ENCODE assay signal across 20 cellular contexts in genomic region chr14:105072892-105073719, GRCh38. TPM values are rescaled to one million over a fixed set of nuclear protein-coding genes. Genes with fewer than 3 reads are reported as not detected.
DNase-seq lines count a peak whose midpoint lies in the region; ATAC-seq and TF ChIP-seq lines count a peak whose summit lies in the region.
"Had no signal": no experiment of that assay in that cellular context is flagged by ENCODE, and none has a peak within 500 bp of the region (broad histone marks: within the 10 kb centered on the region; RNA-seq: fewer than 3 reads in every experiment).

No MANE protein-coding gene starts in this region.

- no peaks in the 10 kb centered on the region for H3K9me3 ChIP-seq in IMR-90 (ENCODE audit: control insufficient read depth, insufficient read depth, low read length)
- H3K9me3 ChIP-seq in thyroid gland = no peaks in the 10 kb centered on the region
- H3K9me3 ChIP-seq in SK-N-SH = no peaks in the 10 kb centered on the region

- H4K20me1 ChIP-seq in IMR-90 (ENCODE audit: insufficient read depth, low read length) = no peaks in the 10 kb centered on the region
- H4K20me1 ChIP-seq in SK-N-SH (ENCODE audit: insufficient read depth) = no peaks in the 10 kb centered on the region

- H3K14ac ChIP-seq in IMR-90 (replicated peaks; ENCODE audit: low read depth, low read length) = no peak overlapping the region

- no peak overlapping the region for H4K91ac ChIP-seq in IMR-90 (ENCODE audit: insufficient read depth, low read depth, low read length)

- no peak overlapping the region for H3K4ac ChIP-seq in IMR-90 (ENCODE audit: low read depth, low read length)

- H3K4me1 Mint-ChIP-seq in activated CD8-positive, alpha-beta T cell treated with anti-CD3 and anti-CD28 coated beads, Interleukin-2, amount 10 ng/mL, durations not matched to agents 7 days and 5 days (ENCODE audit: low read depth) = peaks cover 67% of the 10 kb centered on the region
- H3K4me1 Mint-ChIP-seq in activated CD8-positive, alpha-beta T cell treated with anti-CD3 and anti-CD28 coated beads for 36 hours (ENCODE audit: low read depth) = peaks cover 52% of the 10 kb centered on the region
- peaks cover 58 to 68% (median 62%) of the 10 kb centered on the region in 3 donors for H3K4me1 Mint-ChIP-seq in naive B cell

- dilution Hi-C loops in IMR-90 (cut with HindIII; ENCODE audit: low sequenced_read_pairs, unreplicated experiment) = no loop called here

- no peak overlapping the region for H3K27ac ChIP-seq in IMR-90 (ENCODE audit: insufficient read depth, low read length)
- peak overlapping the region; percentile 33 to 82 (median 74) for H3K27ac ChIP-seq in thyroid gland
- H3K27ac ChIP-seq in SK-N-SH (ENCODE audit: low read depth in 2 of 2, low read length in 1 of 2) = no peak overlapping the region

- H3K36me3 ChIP-seq in IMR-90 (ENCODE audit: control insufficient read depth, insufficient read depth, low read length) = no peaks in the 10 kb centered on the region
- H3K36me3 ChIP-seq in thyroid gland = no peaks in the 10 kb centered on the region
- no peaks in the 10 kb centered on the region for H3K36me3 ChIP-seq in SK-N-SH (replicated peaks in 1 of 2; ENCODE audit: control insufficient read depth in 1 of 2, insufficient read depth in 2 of 2, low read length in 1 of 2)

- H3K4me1 ChIP-seq in IMR-90 (ENCODE audit: control insufficient read depth, insufficient read depth, low read length) (peaks cover 4% of the 10 kb centered on the region; the same call in 1 of the 2 replicates), thyroid gland (peaks cover 18 to 66% of the 10 kb centered on the region in 2 donors), SK-N-SH (ENCODE audit: control insufficient read depth in 1 of 2, insufficient read depth in 2 of 2, low read depth in 1 of 2, low read length in 1 of 2) (peaks cover 0 to 5% of the 10 kb centered on the region in 2 experiments; a peak in 1 of 4 replicates)

- WGBS in IMR-90 (ENCODE audit: extremely low coverage in 2 of 2, insufficient read length in 1 of 2), 2 experiments = 62% methylated on average over 7 of the region's 18 CpGs; no CpG with 5 or more reads in 1 of the 2 experiments
- 58 to 70% methylated on average over 12 to 17 of the region's 18 CpGs for WGBS in thyroid gland, 2 donors
- WGBS in SK-N-SH (ENCODE audit: low lambda C conversion rate) = 57% methylated on average over 15 of the region's 18 CpGs

- H3K9me2 ChIP-seq in SK-N-SH = no peaks in the 10 kb centered on the region

- TF ChIP-seq POLR2A in IMR-90 (IDR thresholded peaks at IDR 0.05; ENCODE audit: low read depth, low read length) (no peak), thyroid gland (IDR thresholded peaks at IDR 0.05) (no peak)

- H3K9me1 ChIP-seq in IMR-90 (ENCODE audit: insufficient read depth, low read length) = 0 out of 2 replicates have a peak, but pooled peaks cover 3% of the 10 kb centered on the region

- no peak overlapping the region for H2BK15ac ChIP-seq in IMR-90 (ENCODE audit: low read depth, low read length)

- H3K9me3 Mint-ChIP-seq in activated CD8-positive, alpha-beta T cell treated with anti-CD3 and anti-CD28 coated beads, Interleukin-2, amount 10 ng/mL, durations not matched to agents 7 days and 5 days (ENCODE audit: insufficient read depth) = no peaks in the 10 kb centered on the region
- no peaks in the 10 kb centered on the region for H3K9me3 Mint-ChIP-seq in activated CD8-positive, alpha-beta T cell treated with anti-CD3 and anti-CD28 coated beads for 36 hours
- no peaks in the 10 kb centered on the region for H3K9me3 Mint-ChIP-seq in naive B cell

- no peak overlapping the region for H2BK20ac ChIP-seq in IMR-90 (ENCODE audit: low read depth, low read length)

- no peak for TF ChIP-seq EP300 in SK-N-SH (IDR thresholded peaks at IDR 0.05; ENCODE audit: borderline replicate concordance in 1 of 2, low read depth in 1 of 2, low read length in 1 of 2)

- H4K5ac ChIP-seq in IMR-90 (ENCODE audit: low read depth, low read length) = no peak overlapping the region

- H2BK5ac ChIP-seq in IMR-90 (ENCODE audit: low read depth, low read length, poor library complexity, severe bottlenecking) = no peak overlapping the region

- H3K23ac ChIP-seq in IMR-90 (ENCODE audit: low read depth, low read length) = no peak overlapping the region

- H3K4me3 Mint-ChIP-seq in activated CD8-positive, alpha-beta T cell treated with anti-CD3 and anti-CD28 coated beads, Interleukin-2, amount 10 ng/mL, durations not matched to agents 7 days and 5 days = no peak overlapping the region
- no peak overlapping the region for H3K4me3 Mint-ChIP-seq in activated CD8-positive, alpha-beta T cell treated with anti-CD3 and anti-CD28 coated beads for 36 hours
- H3K4me3 Mint-ChIP-seq in naive B cell = no peak overlapping the region

- no peak for DNase-seq in activated CD8-positive, alpha-beta T cell treated with anti-CD3 and anti-CD28 coated beads, Interleukin-2, amount 10 ng/mL, durations not matched to agents 7 days and 5 days
- DNase-seq in activated CD8-positive, alpha-beta T cell treated with anti-CD3 and anti-CD28 coated beads for 36 hours = no peak
- DNase-seq in IMR-90 = no peak
- no peak for DNase-seq in naive B cell
- DNase-seq in thyroid gland = no peak
- DNase-seq in SK-N-SH = no peak
- DNase-seq in NCI-H524 treated with DMSO at 0.1 percent for 48 hours (lab: John Stamatoyannopoulos, UW) = no peak
- no peak for DNase-seq in NCI-H2227 treated with DMSO at 0.1 percent for 48 hours (lab: John Stamatoyannopoulos, UW)
- DNase-seq: C1 segment of cervical spinal cord, DMS 273 treated with DMSO at 0.1 percent for 48 hours, GDM1, HCEC 1CT, NCI-H1417, NCI-H2029, NCI-H446 treated with DMSO at 0.1 percent for 48 hours, NCI-H774 had no signal

- H2AK5ac ChIP-seq in IMR-90 (ENCODE audit: low read depth, low read length) = no peak overlapping the region

- no peak for TF ChIP-seq CTCF in activated CD8-positive, alpha-beta T cell treated with anti-CD3 and anti-CD28 coated beads for 36 hours (IDR thresholded peaks at IDR 0.05)
- TF ChIP-seq CTCF in IMR-90 (conservative IDR thresholded peaks at IDR 0.05; ENCODE audit: low read depth, low read length) (no peak), thyroid gland (IDR thresholded peaks at IDR 0.05) (no peak), SK-N-SH (IDR thresholded peaks at IDR 0.05) (no peak)

- H3K56ac ChIP-seq in IMR-90 (ENCODE audit: extremely low read depth, insufficient read depth, low read length) = no peak overlapping the region

- H3K4me2 ChIP-seq in IMR-90 (ENCODE audit: low read depth, low read length) = no peak overlapping the region
- H3K4me2 ChIP-seq in SK-N-SH = no peak overlapping the region

- no peak overlapping the region for H4K8ac ChIP-seq in IMR-90 (ENCODE audit: low read depth in 2 of 2, low read length in 2 of 2)

- peaks cover 8% of the 10 kb centered on the region for H3K27me3 Mint-ChIP-seq in activated CD8-positive, alpha-beta T cell treated with anti-CD3 and anti-CD28 coated beads, Interleukin-2, amount 10 ng/mL, durations not matched to agents 7 days and 5 days (ENCODE audit: low read depth)
- H3K27me3 Mint-ChIP-seq in activated CD8-positive, alpha-beta T cell treated with anti-CD3 and anti-CD28 coated beads for 36 hours = no peaks in the 10 kb centered on the region
- no peaks in the 10 kb centered on the region for H3K27me3 Mint-ChIP-seq in naive B cell

- H2AFZ ChIP-seq in IMR-90 (replicated peaks; ENCODE audit: low read length, poor library complexity) (no peak overlapping the region), SK-N-SH (ENCODE audit: low read depth) (no peak overlapping the region)

- no peak overlapping the region for H3K9ac ChIP-seq in IMR-90 (ENCODE audit: low read depth, low read length)
- H3K9ac ChIP-seq in SK-N-SH = no peak overlapping the region

- H3K79me1 ChIP-seq in IMR-90 (ENCODE audit: low read depth in 1 of 2, low read length in 2 of 2) = no peaks in the 10 kb centered on the region

- ATAC-seq in activated CD8-positive, alpha-beta T cell treated with anti-CD3 and anti-CD28 coated beads, Interleukin-2, amount 10 ng/mL, durations not matched to agents 7 days and 5 days = no peak
- no peak for ATAC-seq in activated CD8-positive, alpha-beta T cell treated with anti-CD3 and anti-CD28 coated beads for 36 hours
- no peak for ATAC-seq in IMR-90 (ENCODE audit: low read depth)
- no peak for ATAC-seq in naive B cell (ENCODE audit: low read depth in 2 of 2)
- ATAC-seq: GM12878, K562, Panc1, Right ventricle myocardium inferior had no signal

- BruUV-seq in IMR-90 (replicated peaks; lab: Mats Ljungman, UMichigan) = no TSS peak

- H3K36me3 Mint-ChIP-seq in activated CD8-positive, alpha-beta T cell treated with anti-CD3 and anti-CD28 coated beads, Interleukin-2, amount 10 ng/mL, durations not matched to agents 7 days and 5 days (ENCODE audit: low read depth) = no peaks in the 10 kb centered on the region
- no peaks in the 10 kb centered on the region for H3K36me3 Mint-ChIP-seq in activated CD8-positive, alpha-beta T cell treated with anti-CD3 and anti-CD28 coated beads for 36 hours (ENCODE audit: low read depth)
- H3K36me3 Mint-ChIP-seq in naive B cell = no peaks in the 10 kb centered on the region

- TF ChIP-seq RAD21 in IMR-90 (IDR thresholded peaks at IDR 0.05; ENCODE audit: low read length) = no peak
- TF ChIP-seq RAD21 in SK-N-SH (IDR thresholded peaks at IDR 0.05; ENCODE audit: low read length) = no peak

- no peaks in the 10 kb centered on the region for H3K79me2 ChIP-seq in SK-N-SH (ENCODE audit: insufficient read depth)

- peak overlapping the region; percentile 20 for H3K27ac Mint-ChIP-seq in activated CD8-positive, alpha-beta T cell treated with anti-CD3 and anti-CD28 coated beads, Interleukin-2, amount 10 ng/mL, durations not matched to agents 7 days and 5 days
- no peak overlapping the region for H3K27ac Mint-ChIP-seq in activated CD8-positive, alpha-beta T cell treated with anti-CD3 and anti-CD28 coated beads for 36 hours
- H3K27ac Mint-ChIP-seq in naive B cell = peak overlapping the region in 5 of 6 donors; percentile 41 to 99 (median 70)

- CTCF ChIA-PET in activated CD8-positive, alpha-beta T cell treated with anti-CD3 and anti-CD28 coated beads, Interleukin-2, amount 10 ng/mL, durations not matched to agents 7 days and 5 days (lab: Charles Lee) = interaction anchor here (1.1 to 8.6 kb wide), 3 partner anchors 13 to 97 kb away, joined by 3 to 97 read pairs (median 3); no protein-coding TSS in a partner anchor
- CTCF ChIA-PET in activated CD8-positive, alpha-beta T cell treated with anti-CD3 and anti-CD28 coated beads for 36 hours (lab: Charles Lee) = interaction anchor here (0.8 to 6.5 kb wide), 5 partner anchors 9 to 97 kb away, joined by 3 to 39 read pairs (median 5); no protein-coding TSS in a partner anchor
- CTCF ChIA-PET in IMR-90 (lab: Yijun Ruan, JAX) = no interaction called here
- CTCF ChIA-PET in SK-N-SH (lab: Yijun Ruan, JAX) = interaction anchor here (1.2 to 6.1 kb wide), 5 partner anchors 13 to 177 kb away, joined by 5 to 42 read pairs (median 12); no protein-coding TSS in a partner anchor

- H2AK9ac ChIP-seq in IMR-90 (replicated peaks; ENCODE audit: low read depth, low read length, poor library complexity) = peak overlapping the region; percentile 1

- POLR2A ChIA-PET in activated CD8-positive, alpha-beta T cell treated with anti-CD3 and anti-CD28 coated beads, Interleukin-2, amount 10 ng/mL, durations not matched to agents 7 days and 5 days (lab: Charles Lee) = interaction anchor here (1.3 to 6.0 kb wide), 3 partner anchors 8 to 228 kb away, joined by 4 to 66 read pairs (median 4); partner anchors contain the start of genes BRF1 and GPR132
- POLR2A ChIA-PET in activated CD8-positive, alpha-beta T cell treated with anti-CD3 and anti-CD28 coated beads for 36 hours (lab: Charles Lee) = interaction anchor here (0.7 to 4.6 kb wide), 5 partner anchors 8 to 20 kb away, joined by 3 to 32 read pairs (median 10); partner anchors contain the start of gene GPR132
- POLR2A ChIA-PET in IMR-90 (lab: Charles Lee; ENCODE audit: unreplicated experiment) = no interaction called here
- POLR2A ChIA-PET in SK-N-SH (lab: Yijun Ruan, JAX) = interaction anchor here (0.5 kb wide), 1 partner anchor 496 kb away, joined by 3 read pairs; no protein-coding TSS in a partner anchor

- no peak overlapping the region for H2BK120ac ChIP-seq in IMR-90 (ENCODE audit: low read depth, low read length)

- intact Hi-C loops in activated CD8-positive, alpha-beta T cell treated with anti-CD3 and anti-CD28 coated beads for 36 hours (cut with micrococcal nuclease) = no loop called here
- intact Hi-C loops in IMR-90 (cut with micrococcal nuclease) (no loop called here), thyroid gland (cut with DNase I) (loop anchor here (10.0 kb wide), 1 partner anchor 402 kb away; the partner anchor contains the start of gene CRIP2)

- H3K27me3 ChIP-seq in IMR-90 (ENCODE audit: control insufficient read depth, insufficient read depth, low read length) = peaks cover 11% of the 10 kb centered on the region; the same call in 1 of the 2 replicates
- no peaks in the 10 kb centered on the region for H3K27me3 ChIP-seq in thyroid gland
- H3K27me3 ChIP-seq in SK-N-SH (ENCODE audit: insufficient read depth) = no peaks in the 10 kb centered on the region

- H3K4me3 ChIP-seq in IMR-90 (ENCODE audit: insufficient read depth, low read depth, low read length) = no peak overlapping the region
- H3K4me3 ChIP-seq in thyroid gland (replicated peaks in 1 of 3) = no peak overlapping the region
- no peak overlapping the region for H3K4me3 ChIP-seq in SK-N-SH (ENCODE audit: low read depth in 2 of 2, low read length in 1 of 2)
- H3K4me3 ChIP-seq: GM12878, K562 had no signal

- in situ Hi-C loops in IMR-90 (cut with MboI; ENCODE audit: low sequenced_read_pairs) = no loop called here

- no peak overlapping the region for H3K18ac ChIP-seq in IMR-90 (ENCODE audit: low read depth, low read length)

- no peaks in the 10 kb centered on the region for H3F3A ChIP-seq in SK-N-SH (replicated peaks; ENCODE audit: insufficient read depth)

RNA-seq across cellular contexts. Expression of gene GPR132, which starts 7.9 kb away (rescaled TPM):
- total RNA-seq in activated CD8-positive, alpha-beta T cell treated with anti-CD3 and anti-CD28 coated beads, Interleukin-2, amount 10 ng/mL, durations not matched to agents 7 days and 5 days = 10 to 100 TPM; 35.7 to 40.4 TPM
- total RNA-seq in activated CD8-positive, alpha-beta T cell treated with anti-CD3 and anti-CD28 coated beads for 36 hours = 10 to 100 TPM; 15.1 to 16.4 TPM
- total RNA-seq in IMR-90 (2012; rRNA removed) = under 0.01 TPM in 2 replicates
- 0.10 and 0.19 TPM in 2 replicates for polyA plus RNA-seq in IMR-90 (2012; rRNA removed)
- 0.15 and 0.43 TPM in 2 replicates for polyA plus RNA-seq in IMR-90 (2012; cell fraction: cytosol; rRNA removed)
- 1.9 and 3.3 TPM in 2 replicates for polyA plus RNA-seq in IMR-90 (2012; cell fraction: nucleus; rRNA removed; ENCODE audit: low replicate concordance)
- polyA plus RNA-seq in naive B cell (ENCODE audit: low read depth in 6 of 6) = 10 to 100 TPM in 4 of 6 donors, 1 to 10 TPM in 2; 8.2 to 33.0 (median 10.8) TPM
- 1 to 10 TPM; 1.0 to 4.6 (median 2.1) TPM for total RNA-seq in thyroid gland
- 0.03 TPM in 1 of 2 replicates, not detected in the other for polyA plus RNA-seq in SK-N-SH (2012; rRNA removed)
- 0.03 TPM in 1 of 2 replicates, not detected in the other for polyA plus RNA-seq in SK-N-SH (2012; cell fraction: cytosol; rRNA removed)
- polyA plus RNA-seq in SK-N-SH (2012; cell fraction: nucleus; rRNA removed) = 0.28 and 0.37 TPM in 2 replicates

RNA-seq across cellular contexts. Expression of gene CDCA4, which starts 52.2 kb away (rescaled TPM):
- 10 to 100 TPM; 59.9 to 62.3 TPM for total RNA-seq in activated CD8-positive, alpha-beta T cell treated with anti-CD3 and anti-CD28 coated beads, Interleukin-2, amount 10 ng/mL, durations not matched to agents 7 days and 5 days
- total RNA-seq in activated CD8-positive, alpha-beta T cell treated with anti-CD3 and anti-CD28 coated beads for 36 hours = 10 to 100 TPM; 59.4 to 63.5 TPM
- total RNA-seq in IMR-90 (2012; rRNA removed) (17.7 and 19.7 TPM in 2 replicates), thyroid gland (1 to 10 TPM; 5.8 to 8.1 (median 7.3) TPM)
- polyA plus RNA-seq in IMR-90 (2012; rRNA removed) (18.6 and 21.4 TPM in 2 replicates), naive B cell (ENCODE audit: low read depth in 6 of 6) (10 to 100 TPM in 1 of 6 donors, 1 to 10 TPM in 5; 4.6 to 11.9 (median 6.7) TPM), SK-N-SH (2012; rRNA removed) (23.7 and 26.8 TPM in 2 replicates)
- polyA plus RNA-seq in IMR-90 (2012; cell fraction: cytosol; rRNA removed) = 17.8 and 18.2 TPM in 2 replicates
- polyA plus RNA-seq in IMR-90 (2012; cell fraction: nucleus; rRNA removed; ENCODE audit: low replicate concordance) = 9.9 and 13.1 TPM in 2 replicates
- 15.1 and 21.2 TPM in 2 replicates for polyA plus RNA-seq in SK-N-SH (2012; cell fraction: cytosol; rRNA removed)
- polyA plus RNA-seq in SK-N-SH (2012; cell fraction: nucleus; rRNA removed) = 15.7 and 19.5 TPM in 2 replicates

Comparison
In these comparisons a context has a peak if more than half of its experiments do, and no peak if none do; other contexts are left out.
1. H3K27ac ChIP-seq: peak in thyroid gland (3 of 3); none in IMR-90 (single experiment) and SK-N-SH (0 of 2).